Comparison of ENCODE assay signal across 11 cellular contexts in the genomic region with DNA sequence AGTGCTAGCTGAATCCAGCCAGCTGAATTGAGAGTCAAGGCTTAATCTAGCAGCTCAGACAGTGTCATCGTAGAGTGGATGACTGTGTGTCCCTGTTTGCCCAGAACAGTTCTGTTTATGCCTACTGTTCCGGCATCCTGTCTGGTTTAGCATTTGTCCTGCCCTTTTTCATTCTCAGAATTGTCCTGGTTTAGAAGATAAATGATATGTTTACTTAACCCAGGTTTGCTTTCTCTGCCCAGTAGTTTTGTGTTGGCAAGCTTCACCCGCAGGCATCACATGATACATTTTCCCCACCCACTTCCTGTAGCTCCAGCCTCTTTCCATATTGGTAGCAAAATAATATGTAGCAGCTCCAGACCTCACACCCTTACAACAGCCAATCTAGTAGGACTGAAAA. TPM values are rescaled to one million over a fixed set of nuclear protein-coding genes. Genes with fewer than 3 reads are reported as not detected.
DNase-seq lines count a peak whose midpoint lies in the region; ATAC-seq and TF ChIP-seq lines count a peak whose summit lies in the region.
"Had no signal": no experiment of that assay in that cellular context is flagged by ENCODE, and none has a peak within 500 bp of the region (broad histone marks: within the 10 kb centered on the region; RNA-seq: fewer than 3 reads in every experiment).

No MANE protein-coding gene starts in this region.

- WGBS in prostate gland, result 19% methylated on average over 3 of the region's 3 CpGs

- no peaks in the 10 kb centered on the region for H3K27me3 ChIP-seq in RWPE2 (ENCODE audit: insufficient read depth, poor library complexity, severe bottlenecking)
- H3K27me3 ChIP-seq in prostate gland (replicated peaks; ENCODE audit: insufficient read depth), result no peaks in the 10 kb centered on the region
- H3K27me3 ChIP-seq: brain microvascular endothelial cell had no signal

- H3K4me3 ChIP-seq in RWPE2 (ENCODE audit: severe bottlenecking) (no peak overlapping the region), fibroblast of villous mesenchyme (ENCODE audit: low read depth, low read length) (no peak overlapping the region), prostate gland (no peak overlapping the region)

- DNase-seq in HCEC 1CT (peak; percentile 42), RWPE2 (ENCODE audit: low spot score) (no peak), fibroblast of villous mesenchyme (ENCODE audit: low read depth) (peak; percentile 28), prostate gland (ENCODE audit: low spot score) (peak; percentile 50), NCI-H1092 treated with DMSO at 0.1 percent for 48 hours (lab: John Stamatoyannopoulos, UW) (no peak), NCI-H526 (lab: John Stamatoyannopoulos, UW) (no peak), SKM-1 treated with dmso at 0.1 percent for 144 hours (lab: John Stamatoyannopoulos, UW; ENCODE audit: unreplicated experiment) (no peak)
- DNase-seq: brain microvascular endothelial cell; NCI-H82; stimulated activated CD4-positive, alpha-beta T cell treated with anti-CD3 and anti-CD28 coated beads, Interleukin-2, amount 100 ng/mL, for 24 hours had no signal

- intact Hi-C loops in prostate gland (cut with DNase I), result no loop called here

- no peak for TF ChIP-seq POLR2A in prostate gland (IDR thresholded peaks at IDR 0.05)

- peak overlapping the region; percentile 43 for H3K27ac ChIP-seq in RWPE2 (ENCODE audit: poor library complexity, severe bottlenecking)
- peak overlapping the region; percentile 9 to 44 for H3K27ac ChIP-seq in prostate gland
- H3K27ac ChIP-seq: brain microvascular endothelial cell had no signal

- no peak for TF ChIP-seq CTCF in RWPE2 (IDR thresholded peaks at IDR 0.05; ENCODE audit: poor library complexity, severe bottlenecking)
- TF ChIP-seq CTCF in fibroblast of villous mesenchyme (IDR thresholded peaks at IDR 0.05; ENCODE audit: insufficient read depth, low read depth, low read length), result no peak
- no peak for TF ChIP-seq CTCF in prostate gland (IDR thresholded peaks at IDR 0.05)

- ATAC-seq in RWPE2 (ENCODE audit: low read depth) (peak; percentile 61), HG02623 (IDR thresholded peaks at IDR 0.05; ENCODE audit: unreplicated experiment) (no peak)

- H3K9me3 ChIP-seq in RWPE2 (ENCODE audit: severe bottlenecking) (no peaks in the 10 kb centered on the region), prostate gland (no peaks in the 10 kb centered on the region)

- peaks cover 15% of the 10 kb centered on the region for H3K4me1 ChIP-seq in RWPE2 (ENCODE audit: insufficient read depth, poor library complexity, severe bottlenecking)
- H3K4me1 ChIP-seq in prostate gland (replicated peaks), result no peaks in the 10 kb centered on the region

- H3K36me3 ChIP-seq in RWPE2 (ENCODE audit: low read depth) (no peaks in the 10 kb centered on the region; the same call in 1 of the 2 replicates), prostate gland (no peaks in the 10 kb centered on the region)
- H3K36me3 ChIP-seq: brain microvascular endothelial cell had no signal

RNA-seq across cellular contexts. Expression of a gene that starts 41.2 kb away (rescaled TPM):
- 9.0 and 16.4 TPM in 2 replicates for total RNA-seq in fibroblast of villous mesenchyme
- 10 to 100 TPM in 1 of 2 donors, 1 to 10 TPM in 1; 8.7 to 13.7 TPM for total RNA-seq in prostate gland

Comparison
In these comparisons a context has a peak if more than half of its experiments do, and no peak if none do; other contexts are left out.
1. DNase-seq: peak in HCEC 1CT (single experiment), fibroblast of villous mesenchyme (single experiment) and prostate gland (single experiment); none in RWPE2 (single experiment), NCI-H1092 treated with DMSO at 0.1 percent for 48 hours (single experiment), NCI-H526 (0 of 2) and SKM-1 treated with dmso at 0.1 percent for 144 hours (single experiment).